Comparison of ENCODE assay signal across 25 cellular contexts in genomic region chr6:17501442-17501841, GRCh38.
DNase-seq lines count a peak whose midpoint lies in the region; ATAC-seq and TF ChIP-seq lines count a peak whose summit lies in the region.
"Had no signal": no experiment of that assay in that cellular context is flagged by ENCODE, and none has a peak within 500 bp of the region (broad histone marks: within the 10 kb centered on the region; RNA-seq: fewer than 3 reads in every experiment).

No MANE protein-coding gene starts in this region.

- no peak overlapping the region for H3K9ac ChIP-seq in neural progenitor cell
- H3K9ac ChIP-seq: BLaER1 treated with 17β-estradiol and CSF1 and Interleukin-3, amounts not matched to agents 10 nM and 100 nM had no signal

- TF ChIP-seq EP300 in esophagus muscularis mucosa (IDR thresholded peaks at IDR 0.05) (no peak), sigmoid colon (IDR thresholded peaks at IDR 0.05) (no peak)

- no peak overlapping the region for H3K4me2 ChIP-seq in neural progenitor cell
- H3K4me2 ChIP-seq: A549; BLaER1 treated with 17β-estradiol and CSF1 and Interleukin-3, amounts not matched to agents 10 nM and 100 nM had no signal

- peaks cover 2% of the 10 kb centered on the region for H3K27me3 Mint-ChIP-seq in neural progenitor cell (ENCODE audit: insufficient read depth, low read depth)

- H3K4me1 Mint-ChIP-seq in neural progenitor cell = no peaks in the 10 kb centered on the region
- H3K4me1 Mint-ChIP-seq: B cell; CD14-positive monocyte; CD4-positive, alpha-beta memory T cell; CD4-positive, CD25-positive, alpha-beta regulatory T cell; CD8-positive, alpha-beta memory T cell had no signal

- no peaks in the 10 kb centered on the region for H4K20me1 ChIP-seq in neural progenitor cell (ENCODE audit: low read depth)
- H4K20me1 ChIP-seq: BLaER1 treated with 17β-estradiol and CSF1 and Interleukin-3, amounts not matched to agents 10 nM and 100 nM had no signal

- no peaks in the 10 kb centered on the region for H3K79me2 ChIP-seq in neural progenitor cell (ENCODE audit: low read depth)

- H3K4me1 ChIP-seq in esophagus muscularis mucosa = peaks cover 3 to 44% (median 28%) of the 10 kb centered on the region in 4 donors
- peaks cover 0 to 50% (median 42%) of the 10 kb centered on the region in 4 donors for H3K4me1 ChIP-seq in sigmoid colon
- no peaks in the 10 kb centered on the region for H3K4me1 ChIP-seq in neural progenitor cell
- H3K4me1 ChIP-seq: BLaER1 treated with 17β-estradiol and CSF1 and Interleukin-3, amounts not matched to agents 10 nM and 100 nM had no signal

- intact Hi-C loops in esophagus muscularis mucosa (cut with DNase I) = no loop called here
- intact Hi-C loops in sigmoid colon (cut with DNase I) = no loop called here
- intact Hi-C loops in sciatic nerve (cut with DNase I) = no loop called here

- no peaks in the 10 kb centered on the region for H3K9me3 ChIP-seq in esophagus muscularis mucosa
- no peaks in the 10 kb centered on the region for H3K9me3 ChIP-seq in sigmoid colon
- no peaks in the 10 kb centered on the region for H3K9me3 ChIP-seq in neural progenitor cell (ENCODE audit: low read depth)
- H3K9me3 ChIP-seq: A549; BLaER1 treated with 17β-estradiol and CSF1 and Interleukin-3, amounts not matched to agents 10 nM and 100 nM had no signal

- peaks cover 7% of the 10 kb centered on the region for H3K36me3 Mint-ChIP-seq in neural progenitor cell
- H3K36me3 Mint-ChIP-seq: CD14-positive monocyte; CD4-positive, alpha-beta memory T cell; CD4-positive, CD25-positive, alpha-beta regulatory T cell; CD8-positive, alpha-beta memory T cell had no signal

- no peak overlapping the region for H3K4me3 Mint-ChIP-seq in neural progenitor cell
- H3K4me3 Mint-ChIP-seq: B cell; CD14-positive monocyte; CD4-positive, alpha-beta memory T cell; CD4-positive, CD25-positive, alpha-beta regulatory T cell; CD8-positive, alpha-beta memory T cell had no signal

- no peaks in the 10 kb centered on the region for H3F3A ChIP-seq in neural progenitor cell (ENCODE audit: low read depth)

- no peaks in the 10 kb centered on the region for H3K27me3 ChIP-seq in esophagus muscularis mucosa
- no peaks in the 10 kb centered on the region for H3K27me3 ChIP-seq in sigmoid colon
- H3K27me3 ChIP-seq in neural progenitor cell = no peaks in the 10 kb centered on the region
- H3K27me3 ChIP-seq: BLaER1 treated with 17β-estradiol and CSF1 and Interleukin-3, amounts not matched to agents 10 nM and 100 nM had no signal

- H2AFZ ChIP-seq in neural progenitor cell (replicated peaks) = no peak overlapping the region

- no peaks in the 10 kb centered on the region for H3K36me3 ChIP-seq in esophagus muscularis mucosa
- H3K36me3 ChIP-seq in sigmoid colon = no peaks in the 10 kb centered on the region
- no peaks in the 10 kb centered on the region for H3K36me3 ChIP-seq in neural progenitor cell

- DNase-seq in esophagus muscularis mucosa (ENCODE audit: extremely low spot score) (peak; percentile 8), sigmoid colon (no peak), sciatic nerve (ENCODE audit: low spot score) (no peak), GM19240 (ENCODE audit: insufficient read length, low spot score) (no peak), neural progenitor cell (ENCODE audit: low spot score) (no peak)
- DNase-seq: AML-193; CD4-positive, alpha-beta memory T cell; CD4-positive, CD25-positive, alpha-beta regulatory T cell; CD8-positive, alpha-beta memory T cell; COR-L47; DMS 273 treated with DMSO at 0.1 percent for 48 hours; DMS153; DMS53; DMS79; DND-41; EL; GDM1 had no signal

- WGBS in esophagus muscularis mucosa = 71% methylated on average over 3 of the region's 3 CpGs
- WGBS in sigmoid colon, 2 donors = 88 to 92% methylated on average over 3 of the region's 3 CpGs

- TF ChIP-seq CTCF in 22Rv1 (IDR thresholded peaks at IDR 0.05) (no peak), C4-2B (conservative IDR thresholded peaks at IDR 0.05) (no peak), esophagus muscularis mucosa (IDR thresholded peaks at IDR 0.05) (no peak), sigmoid colon (IDR thresholded peaks at IDR 0.05) (no peak), neural progenitor cell (IDR thresholded peaks at IDR 0.05) (no peak)

- no peak overlapping the region for H3K4me3 ChIP-seq in esophagus muscularis mucosa
- no peak overlapping the region for H3K4me3 ChIP-seq in sigmoid colon
- no peak overlapping the region for H3K4me3 ChIP-seq in neural progenitor cell
- H3K4me3 ChIP-seq: A549; BLaER1 treated with 17β-estradiol and CSF1 and Interleukin-3, amounts not matched to agents 10 nM and 100 nM; GM12878 had no signal

- H3K27ac ChIP-seq in 22Rv1 (peak overlapping the region; percentile 58), C4-2B (peak overlapping the region; percentile 86; the same call in 1 of the 2 replicates), esophagus muscularis mucosa (replicated peaks in 1 of 4) (no peak overlapping the region), sigmoid colon (peak overlapping the region in 3 of 4 donors; percentile 37 to 78 (median 73)), neural progenitor cell (no peak overlapping the region)
- H3K27ac ChIP-seq: A549; BLaER1 treated with 17β-estradiol and CSF1 and Interleukin-3, amounts not matched to agents 10 nM and 100 nM had no signal

- TF ChIP-seq POLR2A in esophagus muscularis mucosa (IDR thresholded peaks at IDR 0.05; ENCODE audit: low read depth) = no peak
- TF ChIP-seq POLR2A in sigmoid colon (IDR thresholded peaks at IDR 0.05) = no peak

- no peak for ATAC-seq in sciatic nerve
- no peak for ATAC-seq in GM19324 (IDR thresholded peaks at IDR 0.05; ENCODE audit: low FRiP score, unreplicated experiment)
- ATAC-seq: A549, GM12878 had no signal

- H3K9me3 Mint-ChIP-seq in neural progenitor cell = no peaks in the 10 kb centered on the region
- H3K9me3 Mint-ChIP-seq: CD14-positive monocyte; CD4-positive, alpha-beta memory T cell; CD4-positive, CD25-positive, alpha-beta regulatory T cell; CD8-positive, alpha-beta memory T cell had no signal

- H3K27ac Mint-ChIP-seq in neural progenitor cell = no peak overlapping the region
- H3K27ac Mint-ChIP-seq: B cell; CD14-positive monocyte; CD4-positive, alpha-beta memory T cell; CD4-positive, CD25-positive, alpha-beta regulatory T cell; CD8-positive, alpha-beta memory T cell had no signal

Comparison
In these comparisons a context has a peak if more than half of its experiments do, and no peak if none do; other contexts are left out.
1. H3K27ac ChIP-seq: peak in 22Rv1 (single experiment), C4-2B (single experiment) and sigmoid colon (3 of 4); none in esophagus muscularis mucosa (0 of 4) and neural progenitor cell (single experiment).